In the genomic region with DNA sequence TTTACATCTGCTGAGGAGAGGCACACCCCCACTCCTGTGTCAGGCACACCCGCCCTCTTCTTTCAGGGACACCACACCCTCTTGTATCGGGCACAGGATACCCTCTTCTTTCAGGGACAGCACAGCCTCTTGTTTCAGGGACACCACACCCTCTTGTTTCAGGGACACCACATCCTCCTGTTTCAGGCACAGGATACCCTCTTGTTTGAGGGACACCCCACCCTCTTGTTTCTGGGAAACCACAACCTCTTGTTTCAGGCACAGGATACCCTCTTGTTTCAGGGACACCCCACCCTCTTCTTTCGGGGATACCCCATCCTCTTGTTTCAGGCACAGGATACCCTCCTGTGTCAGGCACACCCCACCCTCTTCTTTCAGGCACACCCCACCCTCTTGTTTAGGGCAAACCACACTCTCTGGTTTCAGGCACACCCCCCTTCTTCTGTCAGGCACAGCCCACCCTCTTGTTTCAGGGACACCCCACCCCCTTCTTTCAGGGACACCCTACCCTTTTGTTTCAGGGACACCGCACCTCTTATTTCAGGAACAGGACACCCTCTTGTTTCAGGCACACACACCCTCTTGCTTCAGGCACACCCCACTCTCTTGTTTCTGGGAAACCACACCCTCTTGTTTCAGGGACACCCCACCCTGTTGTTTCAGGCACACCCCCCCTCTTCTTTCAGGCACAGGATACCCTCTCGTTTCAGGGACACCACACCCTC, we compare ENCODE assay signal across 13 cellular contexts.
DNase-seq lines count a peak whose midpoint lies in the region; ATAC-seq and TF ChIP-seq lines count a peak whose summit lies in the region.
"Had no signal": no experiment of that assay in that cellular context is flagged by ENCODE, and none has a peak within 500 bp of the region (broad histone marks: within the 10 kb centered on the region; RNA-seq: fewer than 3 reads in every experiment).

No MANE protein-coding gene starts in this region.

- no peak overlapping the region for H3K27ac ChIP-seq in mammary epithelial cell (ENCODE audit: insufficient read depth, low read depth, low read length)
- H3K27ac ChIP-seq in upper lobe of left lung: peak overlapping the region; percentile 16 to 80 (median 75)
- no peak overlapping the region for H3K27ac ChIP-seq in hepatocyte
- H3K27ac ChIP-seq: cardiac muscle cell had no signal

- H3K27me3 ChIP-seq in mammary epithelial cell (ENCODE audit: insufficient read depth, low read length) (no peaks in the 10 kb centered on the region), upper lobe of left lung (no peaks in the 10 kb centered on the region), hepatocyte (no peaks in the 10 kb centered on the region)
- H3K27me3 ChIP-seq: Peyer's patch had no signal

- H3K4me3 ChIP-seq in mammary epithelial cell (replicated peaks in 1 of 3; ENCODE audit: insufficient read depth in 1 of 3, low read depth in 2 of 3, low read length in 3 of 3): no peak overlapping the region
- no peak overlapping the region for H3K4me3 ChIP-seq in upper lobe of left lung
- no peak overlapping the region for H3K4me3 ChIP-seq in hepatocyte
- H3K4me3 ChIP-seq: cardiac muscle cell, Peyer's patch had no signal

- H3K4me3 Mint-ChIP-seq in MCF 10A (ENCODE audit: unreplicated experiment): peak overlapping the region; percentile 55
- H3K4me3 Mint-ChIP-seq in activated naive CD4-positive, alpha-beta T cell treated with anti-CD3 and anti-CD28 coated beads, Interleukin-2, amount 10 ng/mL, durations not matched to agents 7 days and 5 days: peak overlapping the region; percentile 22
- H3K4me3 Mint-ChIP-seq: stimulated activated effector memory CD8-positive, alpha-beta T cell treated with anti-CD3 and anti-CD28 coated beads, Interleukin-12 subunit alpha, Interleukin-12 subunit beta, amount 100 ng/mL, for 72 hours had no signal

- peak overlapping the region; percentile 86 for H3K27ac Mint-ChIP-seq in MCF 10A (ENCODE audit: low read depth, unreplicated experiment)
- H3K27ac Mint-ChIP-seq in activated naive CD4-positive, alpha-beta T cell treated with anti-CD3 and anti-CD28 coated beads, Interleukin-2, amount 10 ng/mL, durations not matched to agents 7 days and 5 days: peak overlapping the region; percentile 89
- H3K27ac Mint-ChIP-seq: stimulated activated effector memory CD8-positive, alpha-beta T cell treated with anti-CD3 and anti-CD28 coated beads, Interleukin-12 subunit alpha, Interleukin-12 subunit beta, amount 100 ng/mL, for 72 hours had no signal

- H4K20me1 ChIP-seq in mammary epithelial cell (ENCODE audit: insufficient read depth, low read length) (no peaks in the 10 kb centered on the region), hepatocyte (ENCODE audit: insufficient read depth, poor library complexity, severe bottlenecking) (no peaks in the 10 kb centered on the region)

- H3K9me3 ChIP-seq in mammary epithelial cell (replicated peaks; ENCODE audit: insufficient read depth, low read length) (peaks cover 6% of the 10 kb centered on the region), upper lobe of left lung (no peaks in the 10 kb centered on the region), hepatocyte (ENCODE audit: low read depth) (no peaks in the 10 kb centered on the region)
- H3K9me3 ChIP-seq: Peyer's patch had no signal

- no peak for TF ChIP-seq POLR2A in upper lobe of left lung (IDR thresholded peaks at IDR 0.05)

- H3K9me3 Mint-ChIP-seq in MCF 10A (ENCODE audit: unreplicated experiment): no peaks in the 10 kb centered on the region
- H3K9me3 Mint-ChIP-seq in activated naive CD4-positive, alpha-beta T cell treated with anti-CD3 and anti-CD28 coated beads, Interleukin-2, amount 10 ng/mL, durations not matched to agents 7 days and 5 days: peaks cover 17% of the 10 kb centered on the region
- H3K9me3 Mint-ChIP-seq: stimulated activated effector memory CD8-positive, alpha-beta T cell treated with anti-CD3 and anti-CD28 coated beads, Interleukin-12 subunit alpha, Interleukin-12 subunit beta, amount 100 ng/mL, for 72 hours had no signal

- H3K4me1 ChIP-seq in mammary epithelial cell (ENCODE audit: insufficient read depth, low read length) (no peaks in the 10 kb centered on the region), upper lobe of left lung (peaks cover 0 to 14% (median 8%) of the 10 kb centered on the region in 4 donors), hepatocyte (ENCODE audit: insufficient read depth) (no peaks in the 10 kb centered on the region)
- H3K4me1 ChIP-seq: Peyer's patch had no signal

- no peak overlapping the region for H2AFZ ChIP-seq in mammary epithelial cell (ENCODE audit: low read depth, low read length)
- H2AFZ ChIP-seq in hepatocyte: no peak overlapping the region

- no peak overlapping the region for H3K4me2 ChIP-seq in mammary epithelial cell (ENCODE audit: insufficient read depth, low read depth, low read length)
- H3K4me2 ChIP-seq in hepatocyte: no peak overlapping the region

- peaks cover 23% of the 10 kb centered on the region for H3K27me3 Mint-ChIP-seq in MCF 10A (ENCODE audit: insufficient read depth, unreplicated experiment)
- H3K27me3 Mint-ChIP-seq in activated naive CD4-positive, alpha-beta T cell treated with anti-CD3 and anti-CD28 coated beads, Interleukin-2, amount 10 ng/mL, durations not matched to agents 7 days and 5 days: peaks cover 3% of the 10 kb centered on the region

- H3K4me1 Mint-ChIP-seq in MCF 10A (ENCODE audit: insufficient read depth, unreplicated experiment): peaks cover 16% of the 10 kb centered on the region
- peaks cover 29% of the 10 kb centered on the region for H3K4me1 Mint-ChIP-seq in activated naive CD4-positive, alpha-beta T cell treated with anti-CD3 and anti-CD28 coated beads, Interleukin-2, amount 10 ng/mL, durations not matched to agents 7 days and 5 days

- CTCF ChIA-PET in MCF 10A (lab: Yijun Ruan, JAX): no interaction called here
- CTCF ChIA-PET in mammary epithelial cell (lab: Charles Lee; ENCODE audit: low non-redundant PET): no interaction called here
- CTCF ChIA-PET in activated naive CD4-positive, alpha-beta T cell treated with anti-CD3 and anti-CD28 coated beads, Interleukin-2, amount 10 ng/mL, durations not matched to agents 7 days and 5 days (lab: Charles Lee): no interaction called here

- WGBS in mammary epithelial cell (ENCODE audit: low coverage, missing lambda C conversion rate): 34% methylated on average over 4 of the region's 5 CpGs
- WGBS in upper lobe of left lung, 2 donors: 30 to 38% methylated on average over 5 of the region's 5 CpGs
- 79% methylated on average over 5 of the region's 5 CpGs for WGBS in hepatocyte (ENCODE audit: low lambda C conversion rate, missing lambda C conversion rate)

- H3K9me2 ChIP-seq in hepatocyte (replicated peaks; ENCODE audit: insufficient read depth): no peaks in the 10 kb centered on the region

- TF ChIP-seq CTCF in MCF 10A (IDR thresholded peaks at IDR 0.05; ENCODE audit: unreplicated experiment) (no peak), mammary epithelial cell (conservative IDR thresholded peaks at IDR 0.05 in 1 of 2, IDR thresholded peaks at IDR 0.05 in 1 of 2; ENCODE audit: extremely low read depth in 1 of 2, insufficient read depth in 1 of 2, low read depth in 1 of 2, low read length in 2 of 2) (no peak), upper lobe of left lung (IDR thresholded peaks at IDR 0.05) (no peak), hepatocyte (IDR thresholded peaks at IDR 0.05; ENCODE audit: poor library complexity) (no peak)

- BruUV-seq in MCF 10A (replicated peaks; lab: Mats Ljungman, UMichigan) (no TSS peak), mammary epithelial cell (replicated peaks; lab: Mats Ljungman, UMichigan) (no TSS peak)

- peak; percentile 62 to 97 (median 92) for TF ChIP-seq EP300 in upper lobe of left lung (IDR thresholded peaks at IDR 0.05)

- H3K36me3 ChIP-seq in mammary epithelial cell (ENCODE audit: insufficient read depth, low read length): no peaks in the 10 kb centered on the region
- H3K36me3 ChIP-seq in upper lobe of left lung: no peaks in the 10 kb centered on the region
- H3K36me3 ChIP-seq in hepatocyte (replicated peaks; ENCODE audit: insufficient read depth, low read depth): no peaks in the 10 kb centered on the region
- H3K36me3 ChIP-seq: cardiac muscle cell, Peyer's patch had no signal

- in situ Hi-C loops in mammary epithelial cell (cut with MboI; ENCODE audit: low sequenced_read_pairs in 2 of 2): no loop called here

- DNase-seq in MCF 10A (ENCODE audit: unreplicated experiment) (no peak), mammary epithelial cell (no peak), left ventricle myocardium superior (no peak), upper lobe of left lung (peak in 1 of 2 donors; percentile 78), NK-92 (lab: John Stamatoyannopoulos, UW; ENCODE audit: unreplicated experiment) (no peak), hepatocyte (ENCODE audit: low spot score) (no peak), NCI-H1436 (lab: John Stamatoyannopoulos, UW) (no peak)
- DNase-seq in activated naive CD4-positive, alpha-beta T cell treated with anti-CD3 and anti-CD28 coated beads, Interleukin-2, amount 10 ng/mL, durations not matched to agents 7 days and 5 days: peak; percentile 72
- DNase-seq: AML-193, NCI-H510A treated with DMSO at 0.1 percent for 48 hours, Peyer's patch had no signal

- H3K79me2 ChIP-seq in mammary epithelial cell (ENCODE audit: insufficient read depth, low read length) (no peaks in the 10 kb centered on the region), hepatocyte (no peaks in the 10 kb centered on the region)

- ATAC-seq in left ventricle myocardium superior (peak; percentile 85), upper lobe of left lung (ENCODE audit: low FRiP score in 2 of 2) (peak; percentile 39 to 59)
- ATAC-seq: stimulated activated effector memory CD8-positive, alpha-beta T cell treated with anti-CD3 and anti-CD28 coated beads, Interleukin-12 subunit alpha, Interleukin-12 subunit beta, amount 100 ng/mL, for 72 hours had no signal

- H3K36me3 Mint-ChIP-seq in MCF 10A (ENCODE audit: insufficient read depth, unreplicated experiment): no peaks in the 10 kb centered on the region
- H3K36me3 Mint-ChIP-seq in activated naive CD4-positive, alpha-beta T cell treated with anti-CD3 and anti-CD28 coated beads, Interleukin-2, amount 10 ng/mL, durations not matched to agents 7 days and 5 days: peaks cover 7% of the 10 kb centered on the region
- H3K36me3 Mint-ChIP-seq: stimulated activated effector memory CD8-positive, alpha-beta T cell treated with anti-CD3 and anti-CD28 coated beads, Interleukin-12 subunit alpha, Interleukin-12 subunit beta, amount 100 ng/mL, for 72 hours had no signal

- dilution Hi-C loops in mammary epithelial cell (cut with HindIII; ENCODE audit: low sequenced_read_pairs): no loop called here

- no peak overlapping the region for H3K9ac ChIP-seq in mammary epithelial cell (ENCODE audit: insufficient read depth, low read length)

- POLR2A ChIA-PET in MCF 10A (lab: Yijun Ruan, JAX): no interaction called here

- intact Hi-C loops in MCF 10A (cut with micrococcal nuclease) (no loop called here), mammary epithelial cell (cut with micrococcal nuclease) (no loop called here), left ventricle myocardium superior (cut with micrococcal nuclease) (no loop called here)

Comparison
In these comparisons a context has a peak if more than half of its experiments do, and no peak if none do; other contexts are left out.
1. H3K27ac ChIP-seq: peak in upper lobe of left lung (4 of 4); none in mammary epithelial cell (single experiment) and hepatocyte (single experiment).